In the genomic region with DNA sequence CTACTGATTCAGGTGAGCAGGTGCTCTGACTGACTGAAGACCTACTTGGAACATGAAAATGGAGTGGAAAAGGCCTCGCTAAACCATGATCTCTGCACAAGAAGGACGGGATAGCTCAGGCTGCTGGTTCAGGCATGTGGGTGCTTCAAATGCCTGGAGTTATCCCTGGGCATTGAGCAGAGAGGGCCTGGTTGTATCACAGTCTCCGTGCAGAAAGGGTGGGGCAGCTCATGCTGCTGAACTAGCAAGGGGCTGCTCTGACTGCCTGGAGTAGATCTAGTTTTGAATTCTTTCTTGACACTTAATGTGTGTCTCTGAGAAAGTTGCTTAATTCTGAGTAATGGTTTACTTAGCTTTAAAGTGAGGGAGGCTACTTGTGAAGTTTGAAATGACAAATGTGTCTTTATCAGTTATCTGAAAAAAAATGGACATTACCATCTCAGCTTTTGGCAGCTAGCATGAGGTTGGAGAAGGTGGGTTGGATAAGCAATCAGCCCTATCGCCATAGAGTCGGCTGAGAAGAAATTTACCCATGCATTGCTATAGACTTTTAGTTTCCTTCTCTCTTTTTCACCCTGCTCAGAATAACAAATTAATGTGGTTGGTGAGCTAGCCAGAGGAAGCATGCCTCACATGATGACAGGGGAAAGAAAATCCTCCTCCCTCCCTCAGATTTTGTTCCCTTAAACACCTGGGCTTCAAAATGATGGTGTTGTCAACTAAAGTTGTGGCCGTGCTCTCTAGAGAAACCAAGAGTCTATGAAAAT, we compare ENCODE assay signal across 1 cellular context.
TF ChIP-seq lines count a peak whose summit lies in the region.

No MANE protein-coding gene starts in this region.

TF ChIP-seq in GM12878, 131 proteins besides CTCF, POLR2A, EP300 and RAD21 (continued from another document):
- TF ChIP-seq GABPA (IDR thresholded peaks at IDR 0.05; ENCODE audit: low read depth) (no peak), SMARCA5 (IDR thresholded peaks at IDR 0.05) (no peak), CBFB (IDR thresholded peaks at IDR 0.05; ENCODE audit: low read depth) (no peak), CBX5 (IDR thresholded peaks at IDR 0.05; ENCODE audit: low read depth) (no peak), IRF4 (IDR thresholded peaks at IDR 0.05; ENCODE audit: low read depth, low read length) (no peak), NFXL1 (IDR thresholded peaks at IDR 0.05; ENCODE audit: borderline replicate concordance) (no peak), HDAC2 (IDR thresholded peaks at IDR 0.05) (no peak), TBL1XR1 (IDR thresholded peaks at IDR 0.05; ENCODE audit: low read depth, low read length) (no peak)
- TF ChIP-seq, protein P1, sequence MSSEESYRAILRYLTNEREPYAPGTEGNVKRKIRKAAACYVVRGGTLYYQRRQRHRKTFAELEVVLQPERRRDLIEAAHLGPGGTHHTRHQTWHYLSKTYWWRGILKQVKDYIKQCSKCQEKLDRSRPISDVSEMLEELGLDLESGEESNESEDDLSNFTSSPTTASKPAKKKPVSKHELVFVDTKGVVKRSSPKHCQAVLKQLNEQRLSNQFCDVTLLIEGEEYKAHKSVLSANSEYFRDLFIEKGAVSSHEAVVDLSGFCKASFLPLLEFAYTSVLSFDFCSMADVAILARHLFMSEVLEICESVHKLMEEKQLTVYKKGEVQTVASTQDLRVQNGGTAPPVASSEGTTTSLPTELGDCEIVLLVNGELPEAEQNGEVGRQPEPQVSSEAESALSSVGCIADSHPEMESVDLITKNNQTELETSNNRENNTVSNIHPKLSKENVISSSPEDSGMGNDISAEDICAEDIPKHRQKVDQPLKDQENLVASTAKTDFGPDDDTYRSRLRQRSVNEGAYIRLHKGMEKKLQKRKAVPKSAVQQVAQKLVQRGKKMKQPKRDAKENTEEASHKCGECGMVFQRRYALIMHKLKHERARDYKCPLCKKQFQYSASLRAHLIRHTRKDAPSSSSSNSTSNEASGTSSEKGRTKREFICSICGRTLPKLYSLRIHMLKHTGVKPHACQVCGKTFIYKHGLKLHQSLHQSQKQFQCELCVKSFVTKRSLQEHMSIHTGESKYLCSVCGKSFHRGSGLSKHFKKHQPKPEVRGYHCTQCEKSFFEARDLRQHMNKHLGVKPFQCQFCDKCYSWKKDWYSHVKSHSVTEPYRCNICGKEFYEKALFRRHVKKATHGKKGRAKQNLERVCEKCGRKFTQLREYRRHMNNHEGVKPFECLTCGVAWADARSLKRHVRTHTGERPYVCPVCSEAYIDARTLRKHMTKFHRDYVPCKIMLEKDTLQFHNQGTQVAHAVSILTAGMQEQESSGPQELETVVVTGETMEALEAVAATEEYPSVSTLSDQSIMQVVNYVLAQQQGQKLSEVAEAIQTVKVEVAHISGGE (CRISPR knock-in tag; IDR thresholded peaks at IDR 0.05), result no peak
- TF ChIP-seq, protein P2, sequence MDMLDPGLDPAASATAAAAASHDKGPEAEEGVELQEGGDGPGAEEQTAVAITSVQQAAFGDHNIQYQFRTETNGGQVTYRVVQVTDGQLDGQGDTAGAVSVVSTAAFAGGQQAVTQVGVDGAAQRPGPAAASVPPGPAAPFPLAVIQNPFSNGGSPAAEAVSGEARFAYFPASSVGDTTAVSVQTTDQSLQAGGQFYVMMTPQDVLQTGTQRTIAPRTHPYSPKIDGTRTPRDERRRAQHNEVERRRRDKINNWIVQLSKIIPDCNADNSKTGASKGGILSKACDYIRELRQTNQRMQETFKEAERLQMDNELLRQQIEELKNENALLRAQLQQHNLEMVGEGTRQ (IDR thresholded peaks at IDR 0.05; ENCODE audit: borderline replicate concordance, low read depth, low read length), result no peak
- TF ChIP-seq, protein P3, sequence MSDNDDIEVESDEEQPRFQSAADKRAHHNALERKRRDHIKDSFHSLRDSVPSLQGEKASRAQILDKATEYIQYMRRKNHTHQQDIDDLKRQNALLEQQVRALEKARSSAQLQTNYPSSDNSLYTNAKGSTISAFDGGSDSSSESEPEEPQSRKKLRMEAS (IDR thresholded peaks at IDR 0.05; ENCODE audit: low read depth, low read length), result no peak
- TF ChIP-seq, protein P4, sequence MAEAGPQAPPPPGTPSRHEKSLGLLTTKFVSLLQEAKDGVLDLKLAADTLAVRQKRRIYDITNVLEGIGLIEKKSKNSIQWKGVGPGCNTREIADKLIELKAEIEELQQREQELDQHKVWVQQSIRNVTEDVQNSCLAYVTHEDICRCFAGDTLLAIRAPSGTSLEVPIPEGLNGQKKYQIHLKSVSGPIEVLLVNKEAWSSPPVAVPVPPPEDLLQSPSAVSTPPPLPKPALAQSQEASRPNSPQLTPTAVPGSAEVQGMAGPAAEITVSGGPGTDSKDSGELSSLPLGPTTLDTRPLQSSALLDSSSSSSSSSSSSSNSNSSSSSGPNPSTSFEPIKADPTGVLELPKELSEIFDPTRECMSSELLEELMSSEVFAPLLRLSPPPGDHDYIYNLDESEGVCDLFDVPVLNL (IDR thresholded peaks at IDR 0.05; ENCODE audit: low read depth, low read length), result no peak
TF ChIP-seq in GM12878: peak in this region for 0.
